Comparison of ENCODE assay signal across 7 cellular contexts in genomic region chr9:80906728-80907127, GRCh38.
"Had no signal": no experiment of that assay in that cellular context is flagged by ENCODE, and none has a peak within 500 bp of the region (broad histone marks: within the 10 kb centered on the region; RNA-seq: fewer than 3 reads in every experiment).

No MANE protein-coding gene starts in this region.

- H3K4me3 ChIP-seq: GM12878 had no signal

- ATAC-seq: GM12878 had no signal

- FAIRE-seq: GM12878, GM12891, GM12892, GM18507, GM19239 had no signal

- DNase-seq: GDM1, GF-D8 had no signal
